Comparison of ENCODE assay signal across 17 cellular contexts in genomic region chr11:102191832-102192231, GRCh38.
A peak's percentile ranks its signal among the peaks of the same experiment; 100 is the strongest.
DNase-seq lines count a peak whose midpoint lies in the region; ATAC-seq, FAIRE-seq and TF ChIP-seq lines count a peak whose summit lies in the region.
"Had no signal": no experiment of that assay in that cellular context is flagged by ENCODE, and none has a peak within 500 bp of the region (broad histone marks: within the 10 kb centered on the region; RNA-seq: fewer than 3 reads in every experiment).

No MANE protein-coding gene starts in this region.

- BruUV-seq in IMR-90 (replicated peaks; lab: Mats Ljungman, UMichigan) = no TSS peak

- peaks cover 29% of the 10 kb centered on the region; the same call in 2 of the 3 replicates for H3K4me1 ChIP-seq in A549
- peaks cover 14% of the 10 kb centered on the region for H3K4me1 ChIP-seq in IMR-90 (ENCODE audit: control insufficient read depth, insufficient read depth, low read length)

- no peak overlapping the region for H3K18ac ChIP-seq in IMR-90 (ENCODE audit: low read depth, low read length)

- intact Hi-C loops in IMR-90 (cut with micrococcal nuclease) = no loop called here

- DNase-seq in A549 (ENCODE audit: low read depth in 1 of 2, low spot score in 1 of 2) = no peak
- no peak for DNase-seq in IMR-90
- peak; percentile 89 for DNase-seq in fibroblast of villous mesenchyme (ENCODE audit: low read depth)
- DNase-seq in endothelial cell (ENCODE audit: low spot score) = no peak
- no peak for DNase-seq in SHP77 treated with DMSO at 0.1 percent for 48 hours (lab: John Stamatoyannopoulos, UW)
- DNase-seq in DMS53 treated with DMSO at 0.1 percent for 48 hours (lab: John Stamatoyannopoulos, UW; ENCODE audit: unreplicated experiment) = no peak
- no peak for DNase-seq in activated CD4-positive, CD25-positive, alpha-beta regulatory T cell (lab: John Stamatoyannopoulos, UW)
- DNase-seq: DMS153, HCEC 1CT, NCI-H1092, NCI-H1694, NCI-H446, PC-9 had no signal

- no peak overlapping the region for H3K4me3 ChIP-seq in A549
- H3K4me3 ChIP-seq in IMR-90 (ENCODE audit: insufficient read depth, low read depth, low read length) = no peak overlapping the region
- no peak overlapping the region for H3K4me3 ChIP-seq in fibroblast of villous mesenchyme (ENCODE audit: low read depth, low read length)
- H3K4me3 ChIP-seq: K562, PC-9 had no signal

- H3K9me3 ChIP-seq in A549 (no peaks in the 10 kb centered on the region), IMR-90 (ENCODE audit: control insufficient read depth, insufficient read depth, low read length) (no peaks in the 10 kb centered on the region)

- H2BK20ac ChIP-seq in IMR-90 (ENCODE audit: low read depth, low read length) = no peak overlapping the region

- H3K9me1 ChIP-seq in IMR-90 (ENCODE audit: insufficient read depth, low read length) = peaks cover 10% of the 10 kb centered on the region

- H3K4me3 Mint-ChIP-seq in nephron = no peak overlapping the region
- H3K4me3 Mint-ChIP-seq in endothelial cell (ENCODE audit: unreplicated experiment) = no peak overlapping the region

- ATAC-seq in A549 (no peak), IMR-90 (ENCODE audit: low read depth) (no peak)
- ATAC-seq: K562 had no signal

- no peak overlapping the region for H2BK120ac ChIP-seq in IMR-90 (ENCODE audit: low read depth, low read length)

- H3K27me3 Mint-ChIP-seq in nephron (ENCODE audit: low read depth) = no peaks in the 10 kb centered on the region
- H3K27me3 Mint-ChIP-seq in endothelial cell (ENCODE audit: unreplicated experiment) = peaks cover 4% of the 10 kb centered on the region

- H3K4me1 Mint-ChIP-seq in nephron = peaks cover 36% of the 10 kb centered on the region
- peaks cover 22% of the 10 kb centered on the region for H3K4me1 Mint-ChIP-seq in endothelial cell (ENCODE audit: unreplicated experiment)

- H2BK15ac ChIP-seq in IMR-90 (ENCODE audit: low read depth, low read length) = no peak overlapping the region

- H3K4ac ChIP-seq in IMR-90 (ENCODE audit: low read depth, low read length) = no peak overlapping the region

- no peak overlapping the region for H4K91ac ChIP-seq in IMR-90 (ENCODE audit: insufficient read depth, low read depth, low read length)

- H2AFZ ChIP-seq in IMR-90 (replicated peaks; ENCODE audit: low read length, poor library complexity) = no peak overlapping the region
- H2AFZ ChIP-seq: PC-9 had no signal

- no peak overlapping the region for H2AK5ac ChIP-seq in IMR-90 (ENCODE audit: low read depth, low read length)

- H3K4me2 ChIP-seq in A549 = 0 out of 3 replicates have a peak overlapping the region, but pooled peaks have one; percentile 2
- no peak overlapping the region for H3K4me2 ChIP-seq in IMR-90 (ENCODE audit: low read depth, low read length)
- H3K4me2 ChIP-seq: PC-9 had no signal

- dilution Hi-C loops in IMR-90 (cut with HindIII; ENCODE audit: low sequenced_read_pairs, unreplicated experiment) = no loop called here

- H4K20me1 ChIP-seq in IMR-90 (ENCODE audit: insufficient read depth, low read length) = peaks cover 7% of the 10 kb centered on the region; the same call in 1 of the 2 replicates

- no peak overlapping the region for H4K8ac ChIP-seq in IMR-90 (ENCODE audit: low read depth in 2 of 2, low read length in 2 of 2)

- TF ChIP-seq RAD21 in A549 (conservative IDR thresholded peaks at IDR 0.05 in 1 of 2, IDR thresholded peaks at IDR 0.05 in 1 of 2) = no peak
- no peak for TF ChIP-seq RAD21 in IMR-90 (IDR thresholded peaks at IDR 0.05; ENCODE audit: low read length)

- POLR2A ChIA-PET in A549 (lab: Yijun Ruan, JAX) (no interaction called here), IMR-90 (lab: Charles Lee; ENCODE audit: unreplicated experiment) (no interaction called here)

- no peak overlapping the region for H2BK5ac ChIP-seq in IMR-90 (ENCODE audit: low read depth, low read length, poor library complexity, severe bottlenecking)

- H3K27ac ChIP-seq in A549 (0 out of 6 replicates have a peak overlapping the region, but pooled peaks of 1 of the 2 experiments have one; percentile 21), IMR-90 (ENCODE audit: insufficient read depth, low read length) (0 out of 2 replicates have a peak overlapping the region, but pooled peaks have one; percentile 4)
- H3K27ac ChIP-seq: C4-2B, PC-9 had no signal

- no peak for TF ChIP-seq EP300 in A549 (IDR thresholded peaks at IDR 0.05)

- peaks cover 36% of the 10 kb centered on the region for H3K36me3 Mint-ChIP-seq in nephron (ENCODE audit: low read depth)
- peaks cover 14% of the 10 kb centered on the region for H3K36me3 Mint-ChIP-seq in endothelial cell (ENCODE audit: low read depth, unreplicated experiment)

- H3K36me3 ChIP-seq in IMR-90 (ENCODE audit: control insufficient read depth, insufficient read depth, low read length) = peaks cover 2% of the 10 kb centered on the region

- in situ Hi-C loops in IMR-90 (cut with MboI; ENCODE audit: low sequenced_read_pairs) = no loop called here

- H3K27ac Mint-ChIP-seq in nephron (peak overlapping the region; percentile 45 to 87 (median 82)), endothelial cell (ENCODE audit: unreplicated experiment) (no peak overlapping the region)

- TF ChIP-seq CTCF in A549 (IDR thresholded peaks at IDR 0.05) (no peak), IMR-90 (conservative IDR thresholded peaks at IDR 0.05; ENCODE audit: low read depth, low read length) (no peak), fibroblast of villous mesenchyme (IDR thresholded peaks at IDR 0.05; ENCODE audit: insufficient read depth, low read depth, low read length) (no peak), nephron (IDR thresholded peaks at IDR 0.05; ENCODE audit: unreplicated experiment in 3 of 3) (no peak), endothelial cell (IDR thresholded peaks at IDR 0.05; ENCODE audit: unreplicated experiment) (no peak)

- TF ChIP-seq POLR2A in A549 (IDR thresholded peaks at IDR 0.05; ENCODE audit: low read length) (no peak), IMR-90 (IDR thresholded peaks at IDR 0.05; ENCODE audit: low read depth, low read length) (no peak)

- no peak overlapping the region for H3K56ac ChIP-seq in IMR-90 (ENCODE audit: extremely low read depth, insufficient read depth, low read length)

- no peak overlapping the region for H3K23ac ChIP-seq in IMR-90 (ENCODE audit: low read depth, low read length)

- H3K14ac ChIP-seq in IMR-90 (replicated peaks; ENCODE audit: low read depth, low read length) = peak overlapping the region; percentile 50; the same call in 1 of the 2 replicates

- no peaks in the 10 kb centered on the region for H3K27me3 ChIP-seq in IMR-90 (ENCODE audit: control insufficient read depth, insufficient read depth, low read length)

- H4K5ac ChIP-seq in IMR-90 (ENCODE audit: low read depth, low read length) = no peak overlapping the region

- CTCF ChIA-PET in A549 (lab: Yijun Ruan, JAX) (interaction anchor here (1.4 kb wide), 1 partner anchor 26 kb away, joined by 3 read pairs; no protein-coding TSS in a partner anchor), IMR-90 (lab: Yijun Ruan, JAX) (no interaction called here)

- 83% methylated on average over 3 of the region's 3 CpGs for WGBS in A549 (ENCODE audit: missing lambda C conversion rate)
- no CpG with 5 or more reads among the region's 3 CpGs for WGBS in IMR-90 (ENCODE audit: extremely low coverage in 2 of 2, insufficient read length in 1 of 2), 2 experiments

- FAIRE-seq in A549 (lab: Jason Lieb, UNC) = no peak
- FAIRE-seq: A204.1, K562 had no signal

- H3K9me3 Mint-ChIP-seq in nephron (no peaks in the 10 kb centered on the region), endothelial cell (ENCODE audit: unreplicated experiment) (no peaks in the 10 kb centered on the region)

- no peak overlapping the region for H3K9ac ChIP-seq in IMR-90 (ENCODE audit: low read depth, low read length)

- peaks cover 37 to 72% of the 10 kb centered on the region in 2 experiments for H3K79me1 ChIP-seq in IMR-90 (ENCODE audit: low read depth in 1 of 2, low read length in 2 of 2)

- H2AK9ac ChIP-seq in IMR-90 (replicated peaks; ENCODE audit: low read depth, low read length, poor library complexity) = no peak overlapping the region

TF ChIP-seq in A549, 52 proteins besides CTCF, POLR2A, EP300 and RAD21 (continues in another document):
- TF ChIP-seq RARB (CRISPR knock-in tag; IDR thresholded peaks at IDR 0.05) (no peak), FOSL2 (IDR thresholded peaks at IDR 0.05) (no peak), FOSL2 (CRISPR knock-in tag; IDR thresholded peaks at IDR 0.05) (no peak), NFE2L2 (conservative IDR thresholded peaks at IDR 0.05; ENCODE audit: low read length) (no peak), PHF8 (IDR thresholded peaks at IDR 0.05; ENCODE audit: borderline replicate concordance, low read depth) (no peak), MAFK (IDR thresholded peaks at IDR 0.05; ENCODE audit: partially characterized antibody) (no peak)
- TF ChIP-seq, protein P1, sequence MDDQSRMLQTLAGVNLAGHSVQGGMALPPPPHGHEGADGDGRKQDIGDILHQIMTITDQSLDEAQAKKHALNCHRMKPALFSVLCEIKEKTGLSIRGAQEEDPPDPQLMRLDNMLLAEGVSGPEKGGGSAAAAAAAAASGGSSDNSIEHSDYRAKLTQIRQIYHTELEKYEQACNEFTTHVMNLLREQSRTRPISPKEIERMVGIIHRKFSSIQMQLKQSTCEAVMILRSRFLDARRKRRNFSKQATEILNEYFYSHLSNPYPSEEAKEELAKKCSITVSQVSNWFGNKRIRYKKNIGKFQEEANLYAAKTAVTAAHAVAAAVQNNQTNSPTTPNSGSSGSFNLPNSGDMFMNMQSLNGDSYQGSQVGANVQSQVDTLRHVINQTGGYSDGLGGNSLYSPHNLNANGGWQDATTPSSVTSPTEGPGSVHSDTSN (IDR thresholded peaks at IDR 0.05) = no peak

TF ChIP-seq in IMR-90, 13 proteins besides CTCF, POLR2A, EP300 and RAD21:
- TF ChIP-seq SMC3 (IDR thresholded peaks at IDR 0.05; ENCODE audit: low read depth, low read length) (no peak), MAZ (IDR thresholded peaks at IDR 0.05; ENCODE audit: borderline replicate concordance, low read depth, low read length) (no peak), CHD1 (IDR thresholded peaks at IDR 0.05; ENCODE audit: low read depth, low read length) (no peak), CEBPB (IDR thresholded peaks at IDR 0.05; ENCODE audit: low read depth, low read length) (no peak)
TF ChIP-seq in IMR-90: peak in this region for 0.
